Comparison of ENCODE assay signal across 1 cellular context in genomic region chr1:175861641-175862367, GRCh38.
TF ChIP-seq lines count a peak whose summit lies in the region.

No MANE protein-coding gene starts in this region.

TF ChIP-seq in GM12878, 131 proteins besides CTCF, POLR2A, EP300 and RAD21:
- TF ChIP-seq NFYA (IDR thresholded peaks at IDR 0.05; ENCODE audit: borderline replicate concordance, low read depth, low read length) (no peak), CREB1 (IDR thresholded peaks at IDR 0.05; ENCODE audit: low read depth) (no peak), MYB (IDR thresholded peaks at IDR 0.05; ENCODE audit: borderline replicate concordance, low read depth, low read length) (no peak), ETV6 (conservative IDR thresholded peaks at IDR 0.05 in 1 of 2, IDR thresholded peaks at IDR 0.05 in 1 of 2; ENCODE audit: borderline replicate concordance in 1 of 2, low read depth in 1 of 2) (no peak), RUNX3 (IDR thresholded peaks at IDR 0.05; ENCODE audit: low read length) (no peak)
- TF ChIP-seq, protein P1, sequence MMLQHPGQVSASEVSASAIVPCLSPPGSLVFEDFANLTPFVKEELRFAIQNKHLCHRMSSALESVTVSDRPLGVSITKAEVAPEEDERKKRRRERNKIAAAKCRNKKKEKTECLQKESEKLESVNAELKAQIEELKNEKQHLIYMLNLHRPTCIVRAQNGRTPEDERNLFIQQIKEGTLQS (IDR thresholded peaks at IDR 0.05; ENCODE audit: borderline replicate concordance, extremely low read depth, low read depth, low read length) = no peak
